ENCODE assay signal across 1 cellular context in genomic region chr1:69739181-69739580, GRCh38.
TF ChIP-seq lines count a peak whose summit lies in the region.

No MANE protein-coding gene starts in this region.

TF ChIP-seq in GM23338, 12 proteins besides CTCF, POLR2A, EP300 and RAD21 (continued from another document):
- TF ChIP-seq REST (IDR thresholded peaks at IDR 0.05; ENCODE audit: unreplicated experiment) (no peak), ZNF462 (CRISPR knock-in tag; IDR thresholded peaks at IDR 0.05) (no peak), NANOG (IDR thresholded peaks at IDR 0.05; ENCODE audit: borderline replicate concordance) (no peak), EZH2 (IDR thresholded peaks at IDR 0.05; ENCODE audit: low read depth, unreplicated experiment) (no peak)
